In the genomic region with DNA sequence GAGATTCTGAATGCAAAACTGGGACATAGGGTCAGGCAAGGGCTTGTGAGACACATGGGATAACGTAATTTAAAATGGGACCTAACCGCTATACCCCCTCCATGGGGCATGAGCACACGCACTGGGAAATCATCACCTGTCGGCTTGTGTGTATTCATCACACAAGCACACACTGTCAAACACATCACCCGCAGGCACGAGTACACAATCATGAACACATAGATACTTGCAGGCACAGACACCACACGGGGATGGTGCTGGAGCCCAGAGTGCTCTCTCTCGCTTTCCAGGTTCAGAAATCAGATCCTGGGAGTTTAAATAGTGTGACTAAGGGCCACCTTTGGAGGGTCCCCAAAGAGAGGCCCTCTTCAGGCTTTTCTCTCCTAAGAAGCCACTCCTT, we compare ENCODE assay signal across 2 cellular contexts.
TF ChIP-seq lines count a peak whose summit lies in the region.

No MANE protein-coding gene starts in this region.

TF ChIP-seq in HEK293, 187 proteins besides CTCF, POLR2A, EP300 and RAD21:
- no peak for TF ChIP-seq ZNF202 (tag by site-specific recombination; IDR thresholded peaks at IDR 0.05; ENCODE audit: borderline replicate concordance)
- TF ChIP-seq, protein P1, sequence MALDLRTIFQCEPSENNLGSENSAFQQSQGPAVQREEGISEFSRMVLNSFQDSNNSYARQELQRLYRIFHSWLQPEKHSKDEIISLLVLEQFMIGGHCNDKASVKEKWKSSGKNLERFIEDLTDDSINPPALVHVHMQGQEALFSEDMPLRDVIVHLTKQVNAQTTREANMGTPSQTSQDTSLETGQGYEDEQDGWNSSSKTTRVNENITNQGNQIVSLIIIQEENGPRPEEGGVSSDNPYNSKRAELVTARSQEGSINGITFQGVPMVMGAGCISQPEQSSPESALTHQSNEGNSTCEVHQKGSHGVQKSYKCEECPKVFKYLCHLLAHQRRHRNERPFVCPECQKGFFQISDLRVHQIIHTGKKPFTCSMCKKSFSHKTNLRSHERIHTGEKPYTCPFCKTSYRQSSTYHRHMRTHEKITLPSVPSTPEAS (tag by site-specific recombination; IDR thresholded peaks at IDR 0.05): peak; percentile 23; the same call in 1 of the 2 replicates
- TF ChIP-seq ZBTB17 (tag by site-specific recombination; IDR thresholded peaks at IDR 0.05): peak; percentile 73
- no peak for TF ChIP-seq ZNF610 (tag by site-specific recombination; IDR thresholded peaks at IDR 0.05; ENCODE audit: borderline replicate concordance)
- TF ChIP-seq PRDM1 (tag by site-specific recombination; IDR thresholded peaks at IDR 0.05): no peak
TF ChIP-seq in HEK293: peak in this region for 2.

TF ChIP-seq in H1, 55 proteins besides CTCF, POLR2A, EP300 and RAD21:
- no peak for TF ChIP-seq CHD2 (IDR thresholded peaks at IDR 0.05; ENCODE audit: low read length)
- TF ChIP-seq TBP (IDR thresholded peaks at IDR 0.05; ENCODE audit: low read depth, low read length): no peak
- no peak for TF ChIP-seq CREB1 (IDR thresholded peaks at IDR 0.05)
- TF ChIP-seq EZH2 (IDR thresholded peaks at IDR 0.05; ENCODE audit: low read depth, low read length, severe bottlenecking): no peak
- no peak for TF ChIP-seq RNF2 (IDR thresholded peaks at IDR 0.05; ENCODE audit: borderline replicate concordance, low read depth, low read length, missing control alignments, poor library complexity, severe bottlenecking)
- no peak for TF ChIP-seq JUN (IDR thresholded peaks at IDR 0.05; ENCODE audit: low read depth, low read length)
- no peak for TF ChIP-seq BRCA1 (IDR thresholded peaks at IDR 0.05; ENCODE audit: low read depth, low read length)
- no peak for TF ChIP-seq BCL11A (IDR thresholded peaks at IDR 0.05; ENCODE audit: low read depth in 2 of 2, low read length in 2 of 2)
- no peak for TF ChIP-seq SP4 (IDR thresholded peaks at IDR 0.05; ENCODE audit: low read length)
- no peak for TF ChIP-seq CBX5 (IDR thresholded peaks at IDR 0.05; ENCODE audit: low read depth, low read length)
- TF ChIP-seq, protein P2, sequence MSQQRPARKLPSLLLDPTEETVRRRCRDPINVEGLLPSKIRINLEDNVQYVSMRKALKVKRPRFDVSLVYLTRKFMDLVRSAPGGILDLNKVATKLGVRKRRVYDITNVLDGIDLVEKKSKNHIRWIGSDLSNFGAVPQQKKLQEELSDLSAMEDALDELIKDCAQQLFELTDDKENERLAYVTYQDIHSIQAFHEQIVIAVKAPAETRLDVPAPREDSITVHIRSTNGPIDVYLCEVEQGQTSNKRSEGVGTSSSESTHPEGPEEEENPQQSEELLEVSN (IDR thresholded peaks at IDR 0.05): no peak
- TF ChIP-seq CBX8 (IDR thresholded peaks at IDR 0.05; ENCODE audit: borderline replicate concordance, low read depth, low read length): no peak
- no peak for TF ChIP-seq SUZ12 (IDR thresholded peaks at IDR 0.05; ENCODE audit: low read length)
- no peak for TF ChIP-seq SIN3A (conservative IDR thresholded peaks at IDR 0.05 in 1 of 2, IDR thresholded peaks at IDR 0.05 in 1 of 2; ENCODE audit: low read depth in 1 of 2, low read length in 2 of 2)
